ENCODE assay signal across 8 cellular contexts in genomic region chr12:132986001-132986884, GRCh38. TPM values are rescaled to one million over a fixed set of nuclear protein-coding genes. Genes with fewer than 3 reads are reported as not detected.
DNase-seq lines count a peak whose midpoint lies in the region; ATAC-seq, FAIRE-seq and TF ChIP-seq lines count a peak whose summit lies in the region.

ZNF26 (plus strand) TSS chr12:132986367; CDS start chr12:132986841, 474 bp downstream.

- ATAC-seq in HG02759 (IDR thresholded peaks at IDR 0.05; ENCODE audit: unreplicated experiment) (peak; percentile 98), Right ventricle myocardium superior (ENCODE audit: poor library complexity) (peak; percentile 100), pancreas (peak; percentile 99 to 100 (median 100))

- DNase-seq in GM12864 (ENCODE audit: low read depth), result peak; percentile 88
- DNase-seq in NCI-H1417 (lab: John Stamatoyannopoulos, UW), result peak; percentile 94 to 98 (median 97)
- DNase-seq in SW 1271 (lab: John Stamatoyannopoulos, UW), result peak; percentile 82 to 92
- peak; percentile 74 for DNase-seq in activated naive CD8-positive, alpha-beta T cell treated with anti-CD3 and anti-CD28 coated beads, Interleukin-2, amount 50 U/mL, for 16 hours (ENCODE audit: low read depth, low spot score)
- DNase-seq in Right ventricle myocardium superior, result peak; percentile 95
- peak; percentile 90 to 94 (median 92) for DNase-seq in pancreas
- peak; percentile 87 to 93 for DNase-seq in tibial artery

- peaks cover 0 to 6% (median 0%) of the 10 kb centered on the region in 3 donors for H3K4me1 ChIP-seq in pancreas
- peaks cover 0 to 21% (median 10%) of the 10 kb centered on the region in 4 donors for H3K4me1 ChIP-seq in tibial artery

- intact Hi-C loops in Right ventricle myocardium superior (cut with DNase I), result no loop called here
- intact Hi-C loops in pancreas (cut with DNase I), result no loop called here
- intact Hi-C loops in tibial artery (cut with DNase I; ENCODE audit: low total_unique reads), result loop anchor here (2.0 kb wide), 1 partner anchor 51 kb away; the partner anchor contains the start of gene ZNF84

- H3K4me3 ChIP-seq in GM12864 (ENCODE audit: low read depth, low read length) (peak within 1 kb of the TSS; percentile 82), pancreas (peak within 1 kb of the TSS; percentile 79 to 95 (median 94)), tibial artery (peak within 1 kb of the TSS; percentile 82 to 96)

- H3K9me3 ChIP-seq in pancreas (no peaks in the 10 kb centered on the region), tibial artery (peaks cover 0 to 23% (median 22%) of the 10 kb centered on the region in 3 donors)

- H3K27me3 ChIP-seq in pancreas (no peaks in the 10 kb centered on the region), tibial artery (no peaks in the 10 kb centered on the region)

- FAIRE-seq in pancreas (lab: Jason Lieb, UNC), result no peak

- H3K36me3 ChIP-seq in pancreas (no peaks in the 10 kb centered on the region), tibial artery (peaks cover 28 to 29% (median 29%) of the 10 kb centered on the region in 3 donors)

- no peak for TF ChIP-seq CTCF in GM12864 (IDR thresholded peaks at IDR 0.05; ENCODE audit: low read depth, low read length, missing control alignments)
- TF ChIP-seq CTCF in pancreas (IDR thresholded peaks at IDR 0.05), result no peak
- TF ChIP-seq CTCF in tibial artery (IDR thresholded peaks at IDR 0.05), result no peak

- H3K27ac ChIP-seq in pancreas (peak within 1 kb of the TSS; percentile 56 to 84 (median 75)), tibial artery (peak within 1 kb of the TSS; percentile 80 to 84)

- 0 to 1% methylated on average over 76 of the region's 76 CpGs for WGBS in pancreas, 2 donors

RNA-seq across cellular contexts. Expression of gene ZNF26, which starts in this region (rescaled TPM):
- total RNA-seq in Right ventricle myocardium superior (2.6 TPM), pancreas (1 to 10 TPM; 5.1 to 7.9 (median 6.4) TPM)
- 1 to 10 TPM; 4.8 to 5.5 TPM for polyA plus RNA-seq in pancreas

Comparison
In these comparisons a context has a peak if more than half of its experiments do, and no peak if none do; other contexts are left out.
1. Peak in every context shown above with its lines: DNase-seq, ATAC-seq, H3K4me3 ChIP-seq and H3K27ac ChIP-seq.